ENCODE assay signal across 1 cellular context in the genomic region with DNA sequence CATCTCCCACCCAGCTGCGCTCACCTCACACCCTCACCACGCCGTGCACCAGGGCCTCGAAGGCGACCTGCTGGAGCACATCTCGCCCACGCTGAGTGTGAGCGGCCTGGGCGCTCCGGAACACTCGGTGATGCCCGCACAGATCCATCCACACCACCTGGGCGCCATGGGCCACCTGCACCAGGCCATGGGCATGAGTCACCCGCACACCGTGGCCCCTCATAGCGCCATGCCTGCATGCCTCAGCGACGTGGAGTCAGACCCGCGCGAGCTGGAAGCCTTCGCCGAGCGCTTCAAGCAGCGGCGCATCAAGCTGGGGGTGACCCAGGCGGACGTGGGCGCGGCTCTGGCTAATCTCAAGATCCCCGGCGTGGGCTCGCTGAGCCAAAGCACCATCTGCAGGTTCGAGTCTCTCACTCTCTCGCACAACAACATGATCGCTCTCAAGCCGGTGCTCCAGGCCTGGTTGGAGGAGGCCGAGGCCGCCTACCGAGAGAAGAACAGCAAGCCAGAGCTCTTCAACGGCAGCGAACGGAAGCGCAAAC.
TF ChIP-seq lines count a peak whose summit lies in the region.

No MANE protein-coding gene starts in this region.

TF ChIP-seq in H1, 55 proteins besides CTCF, POLR2A, EP300 and RAD21:
- TF ChIP-seq PHF8 (conservative IDR thresholded peaks at IDR 0.05; ENCODE audit: low read depth, low read length) (no peak), SP2 (IDR thresholded peaks at IDR 0.05; ENCODE audit: low read length) (no peak), JUN (IDR thresholded peaks at IDR 0.05; ENCODE audit: low read depth, low read length) (no peak), EZH2 (IDR thresholded peaks at IDR 0.05; ENCODE audit: low read depth, low read length, severe bottlenecking) (peak; percentile 98), SUZ12 (IDR thresholded peaks at IDR 0.05; ENCODE audit: low read length) (peak; percentile 91; the same call in 1 of the 2 replicates), RNF2 (IDR thresholded peaks at IDR 0.05; ENCODE audit: borderline replicate concordance, low read depth, low read length, missing control alignments, poor library complexity, severe bottlenecking) (peak; percentile 84), HDAC2 (IDR thresholded peaks at IDR 0.05; ENCODE audit: borderline replicate concordance in 1 of 2, low read depth in 2 of 2, low read length in 2 of 2) (no peak), POLR2AphosphoS5 (IDR thresholded peaks at IDR 0.05; ENCODE audit: low read depth, low read length) (no peak), CBX8 (IDR thresholded peaks at IDR 0.05; ENCODE audit: borderline replicate concordance, low read depth, low read length) (peak; percentile 96; the same call in 1 of the 2 replicates), USF2 (IDR thresholded peaks at IDR 0.05; ENCODE audit: low read length) (no peak)
TF ChIP-seq in H1: peak in this region for 4.
